Comparison of ENCODE assay signal across 8 cellular contexts in genomic region chr10:110872145-110872983, GRCh38. TPM values are rescaled to one million over a fixed set of nuclear protein-coding genes. Genes with fewer than 3 reads are reported as not detected.
DNase-seq lines count a peak whose midpoint lies in the region; ATAC-seq and TF ChIP-seq lines count a peak whose summit lies in the region.

No MANE protein-coding gene starts in this region.

- peak overlapping the region; percentile 55 for H3K4me3 ChIP-seq in CD8-positive, alpha-beta T cell (ENCODE audit: low read depth, low read length)
- H3K4me3 ChIP-seq in HUES48 (ENCODE audit: low read depth, low read length) (peak overlapping the region; percentile 64), fibroblast of mammary gland (ENCODE audit: control insufficient read depth, low read depth, low read length) (peak overlapping the region; percentile 80)

- peak overlapping the region; percentile 66 for H3K9ac ChIP-seq in HUES48 (ENCODE audit: low read depth, low read length)

- H3K27ac ChIP-seq in CD8-positive, alpha-beta T cell (ENCODE audit: low read depth, low read length), result peak overlapping the region; percentile 78
- H3K27ac ChIP-seq in HUES48 (ENCODE audit: low read depth, low read length), result peak overlapping the region; percentile 97

- intact Hi-C loops in CD8-positive, alpha-beta T cell (cut with DNase I, micrococcal nuclease), result loop anchor here (1.0 to 5.0 kb wide), 10 partner anchors 8 to 645 kb away; partner anchors contain the start of genes BBIP1 (in 1 of the 2) and SHOC2 (in 1 of the 2)
- intact Hi-C loops in activated T-helper 1 cell treated with anti-CD3 and anti-CD28 coated beads, Interleukin-12 subunit alpha, Interleukin-12 subunit beta, Interleukin-2, Interleukin-4 antibody, amounts not matched to agents 30 ng/mL and 10 ng/mL and 1 ng/mL, durations not matched to agents 14 hours and 24 hours and 36 hours (cut with micrococcal nuclease), result loop anchor here (1.0 to 5.0 kb wide), 5 partner anchors 8 to 570 kb away; partner anchors contain the start of gene SMNDC1

- no peak for TF ChIP-seq CTCF in CD8-positive, alpha-beta T cell (IDR thresholded peaks at IDR 0.05)
- TF ChIP-seq CTCF in fibroblast of mammary gland (conservative IDR thresholded peaks at IDR 0.05; ENCODE audit: control insufficient read depth, insufficient read depth, low read depth, low read length), result peak; percentile 25

- no peaks in the 10 kb centered on the region for H3K27me3 ChIP-seq in CD8-positive, alpha-beta T cell (ENCODE audit: insufficient read depth, low read length)
- H3K27me3 ChIP-seq in HUES48 (ENCODE audit: control insufficient read depth, insufficient read depth, low read length), result no peaks in the 10 kb centered on the region

- peak overlapping the region; percentile 89 for H3K4me3 Mint-ChIP-seq in CD8-positive, alpha-beta T cell
- peak overlapping the region; percentile 96 for H3K4me3 Mint-ChIP-seq in activated T-helper 1 cell treated with anti-CD3 and anti-CD28 coated beads, Interleukin-12 subunit alpha, Interleukin-12 subunit beta, Interleukin-2, Interleukin-4 antibody, amounts not matched to agents 30 ng/mL and 10 ng/mL and 1 ng/mL, durations not matched to agents 14 hours and 24 hours and 36 hours
- H3K4me3 Mint-ChIP-seq in naive thymus-derived CD8-positive, alpha-beta T cell, result peak overlapping the region; percentile 79 to 99 (median 95)
- peak overlapping the region; percentile 87 for H3K4me3 Mint-ChIP-seq in stimulated activated naive CD8-positive, alpha-beta T cell treated with anti-CD3 and anti-CD28 coated beads, Interleukin-15, Interleukin-2, amounts not matched to agents 100 ng/mL and 50 ng/mL, for 24 hours

- no peaks in the 10 kb centered on the region for H3K36me3 ChIP-seq in CD8-positive, alpha-beta T cell (ENCODE audit: insufficient read depth, low read length)
- no peaks in the 10 kb centered on the region for H3K36me3 ChIP-seq in HUES48 (ENCODE audit: control insufficient read depth, insufficient read depth, low read length)

- peak; percentile 65 for ATAC-seq in CD8-positive, alpha-beta T cell
- ATAC-seq in GM21360 (IDR thresholded peaks at IDR 0.05; ENCODE audit: unreplicated experiment), result peak; percentile 36
- ATAC-seq in naive thymus-derived CD8-positive, alpha-beta T cell, result peak; percentile 67 to 78

- H3K27me3 Mint-ChIP-seq in CD8-positive, alpha-beta T cell (ENCODE audit: low read depth), result no peaks in the 10 kb centered on the region
- no peaks in the 10 kb centered on the region for H3K27me3 Mint-ChIP-seq in activated T-helper 1 cell treated with anti-CD3 and anti-CD28 coated beads, Interleukin-12 subunit alpha, Interleukin-12 subunit beta, Interleukin-2, Interleukin-4 antibody, amounts not matched to agents 30 ng/mL and 10 ng/mL and 1 ng/mL, durations not matched to agents 14 hours and 24 hours and 36 hours (ENCODE audit: insufficient read depth)
- no peaks in the 10 kb centered on the region for H3K27me3 Mint-ChIP-seq in naive thymus-derived CD8-positive, alpha-beta T cell
- no peaks in the 10 kb centered on the region for H3K27me3 Mint-ChIP-seq in stimulated activated naive CD8-positive, alpha-beta T cell treated with anti-CD3 and anti-CD28 coated beads, Interleukin-15, Interleukin-2, amounts not matched to agents 100 ng/mL and 50 ng/mL, for 24 hours

- no peaks in the 10 kb centered on the region for H3K9me3 ChIP-seq in CD8-positive, alpha-beta T cell (ENCODE audit: low read length)
- no peaks in the 10 kb centered on the region for H3K9me3 ChIP-seq in HUES48 (ENCODE audit: control insufficient read depth, insufficient read depth, low read length)

- peak overlapping the region; percentile 97 for H3K27ac Mint-ChIP-seq in CD8-positive, alpha-beta T cell
- peak overlapping the region; percentile 95 for H3K27ac Mint-ChIP-seq in activated T-helper 1 cell treated with anti-CD3 and anti-CD28 coated beads, Interleukin-12 subunit alpha, Interleukin-12 subunit beta, Interleukin-2, Interleukin-4 antibody, amounts not matched to agents 30 ng/mL and 10 ng/mL and 1 ng/mL, durations not matched to agents 14 hours and 24 hours and 36 hours
- H3K27ac Mint-ChIP-seq in naive thymus-derived CD8-positive, alpha-beta T cell, result peak overlapping the region; percentile 96 to 99 (median 98)
- peak overlapping the region; percentile 91 for H3K27ac Mint-ChIP-seq in stimulated activated naive CD8-positive, alpha-beta T cell treated with anti-CD3 and anti-CD28 coated beads, Interleukin-15, Interleukin-2, amounts not matched to agents 100 ng/mL and 50 ng/mL, for 24 hours

- H3K4me1 ChIP-seq in CD8-positive, alpha-beta T cell (ENCODE audit: insufficient read depth, low read length), result peaks cover 68% of the 10 kb centered on the region
- peaks cover 16% of the 10 kb centered on the region for H3K4me1 ChIP-seq in HUES48 (ENCODE audit: control insufficient read depth, insufficient read depth, low read length)

- CTCF ChIA-PET in CD8-positive, alpha-beta T cell (lab: Charles Lee), result interaction anchor here (0.7 to 2.3 kb wide), 16 partner anchors 8 to 92 kb away, joined by 3 to 21 read pairs (median 4); no protein-coding TSS in a partner anchor

- no peaks in the 10 kb centered on the region for H3K9me3 Mint-ChIP-seq in CD8-positive, alpha-beta T cell
- H3K9me3 Mint-ChIP-seq in activated T-helper 1 cell treated with anti-CD3 and anti-CD28 coated beads, Interleukin-12 subunit alpha, Interleukin-12 subunit beta, Interleukin-2, Interleukin-4 antibody, amounts not matched to agents 30 ng/mL and 10 ng/mL and 1 ng/mL, durations not matched to agents 14 hours and 24 hours and 36 hours, result no peaks in the 10 kb centered on the region
- H3K9me3 Mint-ChIP-seq in naive thymus-derived CD8-positive, alpha-beta T cell, result peaks cover 0 to 2% (median 0%) of the 10 kb centered on the region in 9 donors
- H3K9me3 Mint-ChIP-seq in stimulated activated naive CD8-positive, alpha-beta T cell treated with anti-CD3 and anti-CD28 coated beads, Interleukin-15, Interleukin-2, amounts not matched to agents 100 ng/mL and 50 ng/mL, for 24 hours, result no peaks in the 10 kb centered on the region

- peaks cover 34% of the 10 kb centered on the region for H3K36me3 Mint-ChIP-seq in CD8-positive, alpha-beta T cell
- H3K36me3 Mint-ChIP-seq in activated T-helper 1 cell treated with anti-CD3 and anti-CD28 coated beads, Interleukin-12 subunit alpha, Interleukin-12 subunit beta, Interleukin-2, Interleukin-4 antibody, amounts not matched to agents 30 ng/mL and 10 ng/mL and 1 ng/mL, durations not matched to agents 14 hours and 24 hours and 36 hours (ENCODE audit: low read depth), result peaks cover 12% of the 10 kb centered on the region
- peaks cover 0 to 20% (median 3%) of the 10 kb centered on the region in 3 donors for H3K36me3 Mint-ChIP-seq in naive thymus-derived CD8-positive, alpha-beta T cell
- H3K36me3 Mint-ChIP-seq in stimulated activated naive CD8-positive, alpha-beta T cell treated with anti-CD3 and anti-CD28 coated beads, Interleukin-15, Interleukin-2, amounts not matched to agents 100 ng/mL and 50 ng/mL, for 24 hours (ENCODE audit: low read depth), result peaks cover 7% of the 10 kb centered on the region

- peaks cover 64% of the 10 kb centered on the region for H3K4me1 Mint-ChIP-seq in CD8-positive, alpha-beta T cell (ENCODE audit: low read depth)
- H3K4me1 Mint-ChIP-seq in activated T-helper 1 cell treated with anti-CD3 and anti-CD28 coated beads, Interleukin-12 subunit alpha, Interleukin-12 subunit beta, Interleukin-2, Interleukin-4 antibody, amounts not matched to agents 30 ng/mL and 10 ng/mL and 1 ng/mL, durations not matched to agents 14 hours and 24 hours and 36 hours (ENCODE audit: low read depth), result peaks cover 69% of the 10 kb centered on the region
- peaks cover 31 to 77% (median 60%) of the 10 kb centered on the region in 4 donors for H3K4me1 Mint-ChIP-seq in naive thymus-derived CD8-positive, alpha-beta T cell
- peaks cover 76% of the 10 kb centered on the region for H3K4me1 Mint-ChIP-seq in stimulated activated naive CD8-positive, alpha-beta T cell treated with anti-CD3 and anti-CD28 coated beads, Interleukin-15, Interleukin-2, amounts not matched to agents 100 ng/mL and 50 ng/mL, for 24 hours (ENCODE audit: low read depth)

- peak; percentile 58 to 97 (median 80) for DNase-seq in CD8-positive, alpha-beta T cell
- DNase-seq in RKO (ENCODE audit: low spot score) (peak; percentile 89), fibroblast of mammary gland (ENCODE audit: low read depth) (peak; percentile 89)
- peak; percentile 59 for DNase-seq in activated T-helper 1 cell treated with anti-CD3 and anti-CD28 coated beads, Interleukin-12 subunit alpha, Interleukin-12 subunit beta, Interleukin-2, Interleukin-4 antibody, amounts not matched to agents 30 ng/mL and 10 ng/mL and 1 ng/mL, durations not matched to agents 14 hours and 24 hours and 36 hours (ENCODE audit: low spot score)
- peak; percentile 67 to 96 (median 93) for DNase-seq in naive thymus-derived CD8-positive, alpha-beta T cell

- POLR2A ChIA-PET in CD8-positive, alpha-beta T cell (lab: Charles Lee), result interaction anchor here (0.6 to 2.3 kb wide), 23 partner anchors 8 to 89 kb away, joined by 3 to 17 read pairs (median 4); partner anchors contain the start of genes BBIP1 and SHOC2
- POLR2A ChIA-PET in naive thymus-derived CD8-positive, alpha-beta T cell (lab: Charles Lee), result interaction anchor here (0.6 to 3.1 kb wide), 22 partner anchors 8 to 662 kb away, joined by 3 to 87 read pairs (median 5); partner anchors contain the start of genes BBIP1 and SHOC2

RNA-seq across cellular contexts. Expression of gene PDCD4, which starts 0.6 kb away (rescaled TPM):
- 100 to 1,000 TPM; 672 to 688 TPM for total RNA-seq in CD8-positive, alpha-beta T cell
- 46.1 and 51.8 TPM in 2 replicates for total RNA-seq in activated T-helper 1 cell treated with anti-CD3 and anti-CD28 coated beads, Interleukin-12 subunit alpha, Interleukin-12 subunit beta, Interleukin-2, Interleukin-4 antibody, amounts not matched to agents 30 ng/mL and 10 ng/mL and 1 ng/mL, durations not matched to agents 14 hours and 24 hours and 36 hours
- 100 to 1,000 TPM; 361 to 367 TPM for total RNA-seq in naive thymus-derived CD8-positive, alpha-beta T cell
- 100 to 1,000 TPM; 318 to 385 (median 341) TPM for polyA plus RNA-seq in naive thymus-derived CD8-positive, alpha-beta T cell

RNA-seq across cellular contexts. Expression of gene BBIP1, which starts 46.6 kb away (rescaled TPM):
- 10 to 100 TPM in 1 of 2 experiments, 1 to 10 TPM in 1; 9.5 to 11.1 TPM for total RNA-seq in CD8-positive, alpha-beta T cell
- 31.0 and 36.3 TPM in 2 replicates for total RNA-seq in activated T-helper 1 cell treated with anti-CD3 and anti-CD28 coated beads, Interleukin-12 subunit alpha, Interleukin-12 subunit beta, Interleukin-2, Interleukin-4 antibody, amounts not matched to agents 30 ng/mL and 10 ng/mL and 1 ng/mL, durations not matched to agents 14 hours and 24 hours and 36 hours
- 10 to 100 TPM; 46.5 to 60.3 TPM for total RNA-seq in naive thymus-derived CD8-positive, alpha-beta T cell
- polyA plus RNA-seq in naive thymus-derived CD8-positive, alpha-beta T cell, result 10 to 100 TPM; 25.1 to 29.7 (median 29.0) TPM

RNA-seq across cellular contexts. Expression of gene SHOC2, which starts 47.0 kb away (rescaled TPM):
- total RNA-seq in CD8-positive, alpha-beta T cell, result 10 to 100 TPM; 74.6 to 77.3 TPM
- total RNA-seq in activated T-helper 1 cell treated with anti-CD3 and anti-CD28 coated beads, Interleukin-12 subunit alpha, Interleukin-12 subunit beta, Interleukin-2, Interleukin-4 antibody, amounts not matched to agents 30 ng/mL and 10 ng/mL and 1 ng/mL, durations not matched to agents 14 hours and 24 hours and 36 hours, result 44.2 and 50.7 TPM in 2 replicates
- total RNA-seq in naive thymus-derived CD8-positive, alpha-beta T cell, result 10 to 100 TPM; 66.1 to 72.6 TPM
- polyA plus RNA-seq in naive thymus-derived CD8-positive, alpha-beta T cell, result 10 to 100 TPM; 43.2 to 58.3 (median 57.7) TPM

Comparison
In these comparisons a context has a peak if more than half of its experiments do, and no peak if none do; other contexts are left out.
1. Peak in every context shown above with its lines: DNase-seq, ATAC-seq, H3K4me3 ChIP-seq and H3K27ac ChIP-seq.